Comparison of ENCODE assay signal across 32 cellular contexts in genomic region chr18:32734442-32734841, GRCh38. TPM values are rescaled to one million over a fixed set of nuclear protein-coding genes. Genes with fewer than 3 reads are reported as not detected.
"Had no signal": no experiment of that assay in that cellular context is flagged by ENCODE, and none has a peak within 500 bp of the region (broad histone marks: within the 10 kb centered on the region; RNA-seq: fewer than 3 reads in every experiment).

No MANE protein-coding gene starts in this region.

- H3K27me3 ChIP-seq: neural progenitor cell, ovary, spleen, suprapubic skin, testis, tibial artery, transverse colon, upper lobe of right lung, uterus had no signal

- H3K27ac Mint-ChIP-seq: natural killer cell; nephron; neural progenitor cell; progenitor cell of endocrine pancreas; stimulated activated memory B cell treated with anti-CD40 and anti-IgM and Interleukin-4, amounts not matched to agents 10 μg/mL and 1 μg/mL and 100 μg/mL, for 72 hours; stimulated activated naive CD8-positive, alpha-beta T cell treated with anti-CD3 and anti-CD28 coated beads, Interleukin-15, amount 100 ng/mL, for 72 hours; type B pancreatic cell had no signal

- H3K27ac ChIP-seq: neural progenitor cell, ovary, parathyroid adenoma, psoas muscle, skin epidermis, spleen, suprapubic skin, testis, tibial artery, transverse colon, upper lobe of right lung, uterus had no signal

- H2AFZ ChIP-seq: neural progenitor cell, parathyroid adenoma had no signal

- H3K9ac ChIP-seq: neural progenitor cell, parathyroid adenoma had no signal

- H3K4me3 ChIP-seq: neural progenitor cell, ovary, psoas muscle, skin epidermis, smooth muscle cell, spleen, suprapubic skin, testis, tibial artery, transverse colon, upper lobe of right lung, uterus had no signal

- H3K79me2 ChIP-seq: parathyroid adenoma had no signal

- H3K36me3 Mint-ChIP-seq: natural killer cell had no signal

- ATAC-seq: natural killer cell; psoas muscle; right cardiac atrium; sciatic nerve; stimulated activated memory B cell treated with anti-CD40 and anti-IgM and Interleukin-4, amounts not matched to agents 10 μg/mL and 1 μg/mL and 100 μg/mL, for 72 hours; stimulated activated naive CD8-positive, alpha-beta T cell treated with anti-CD3 and anti-CD28 coated beads, Interleukin-15, amount 100 ng/mL, for 72 hours; stimulated activated naive CD8-positive, alpha-beta T cell treated with anti-CD3 and anti-CD28 coated beads, Interleukin-15, Interleukin-2, amounts not matched to agents 100 U/mL and 50 U/mL, for 24 hours; upper lobe of right lung had no signal

- H3K9me3 ChIP-seq: psoas muscle, suprapubic skin, testis, tibial artery, transverse colon, upper lobe of right lung, uterus had no signal

- H3K9me3 Mint-ChIP-seq: nephron; stimulated activated memory B cell treated with anti-CD40 and anti-IgM and Interleukin-4, amounts not matched to agents 10 μg/mL and 1 μg/mL and 100 μg/mL, for 72 hours; type B pancreatic cell had no signal

- H3K4me1 ChIP-seq: neural progenitor cell, parathyroid adenoma, psoas muscle, suprapubic skin, testis, tibial artery, transverse colon, upper lobe of right lung, uterus had no signal

- H3K4me3 Mint-ChIP-seq: natural killer cell; nephron; neural progenitor cell; stimulated activated memory B cell treated with anti-CD40 and anti-IgM and Interleukin-4, amounts not matched to agents 10 μg/mL and 1 μg/mL and 100 μg/mL, for 72 hours; stimulated activated naive CD8-positive, alpha-beta T cell treated with anti-CD3 and anti-CD28 coated beads, Interleukin-15, amount 100 ng/mL, for 72 hours; type B pancreatic cell had no signal

- H3K27me3 Mint-ChIP-seq: progenitor cell of endocrine pancreas; stimulated activated memory B cell treated with anti-CD40 and anti-IgM and Interleukin-4, amounts not matched to agents 10 μg/mL and 1 μg/mL and 100 μg/mL, for 72 hours; stimulated activated naive CD8-positive, alpha-beta T cell treated with anti-CD3 and anti-CD28 coated beads, Interleukin-15, amount 100 ng/mL, for 72 hours had no signal

- H3K36me3 ChIP-seq: neural progenitor cell, ovary, suprapubic skin, tibial artery, transverse colon, upper lobe of right lung, uterus had no signal

- H3K4me1 Mint-ChIP-seq: natural killer cell; stimulated activated naive CD8-positive, alpha-beta T cell treated with anti-CD3 and anti-CD28 coated beads, Interleukin-15, amount 100 ng/mL, for 72 hours had no signal

- H3K4me2 ChIP-seq: neural progenitor cell, smooth muscle cell had no signal

- DNase-seq: natural killer cell; occipital lobe; ovary; posterior cingulate gyrus; psoas muscle; right cardiac atrium; spleen; stimulated activated CD4-positive, alpha-beta T cell treated with anti-CD3 and anti-CD28 coated beads, Interleukin-12 subunit alpha, Interleukin-12 subunit beta, amount 100 ng/mL, for 4 hours; stimulated activated CD4-positive, alpha-beta T cell treated with anti-CD3 and anti-CD28 coated beads, Interleukin-1b, Interleukin-23, amount 100 ng/mL, for 48 hours; stimulated activated CD4-positive, alpha-beta T cell treated with anti-CD3 and anti-CD28 coated beads, Interleukin-4, amount 100 ng/mL, for 1 hour; stimulated activated CD4-positive, alpha-beta T cell treated with anti-CD3 and anti-CD28 coated beads, Interleukin-4, amount 100 ng/mL, for 4 hours; stimulated activated CD8-positive, alpha-beta memory T cell treated with anti-CD3 and anti-CD28 coated beads, Interleukin-4, amount 100 ng/mL, for 48 hours; stimulated activated naive CD4-positive, alpha-beta T cell; stimulated activated naive CD8-positive, alpha-beta T cell treated with anti-CD3 and anti-CD28 coated beads, Interleukin-15, amount 100 ng/mL, for 72 hours; stimulated activated naive CD8-positive, alpha-beta T cell treated with anti-CD3 and anti-CD28 coated beads, Interleukin-15, Interleukin-2, amounts not matched to agents 100 U/mL and 50 U/mL, for 24 hours; substantia nigra; testis; tibial artery; transverse colon; upper lobe of right lung; uterus had no signal

RNA-seq across cellular contexts. Expression of gene KLHL14, which starts 38.4 kb away (rescaled TPM):
- total RNA-seq: osteoblast, psoas muscle, smooth muscle cell had no signal
- polyA plus RNA-seq: smooth muscle cell had no signal
